21 cellular contexts compared by ENCODE assay signal in the genomic region with DNA sequence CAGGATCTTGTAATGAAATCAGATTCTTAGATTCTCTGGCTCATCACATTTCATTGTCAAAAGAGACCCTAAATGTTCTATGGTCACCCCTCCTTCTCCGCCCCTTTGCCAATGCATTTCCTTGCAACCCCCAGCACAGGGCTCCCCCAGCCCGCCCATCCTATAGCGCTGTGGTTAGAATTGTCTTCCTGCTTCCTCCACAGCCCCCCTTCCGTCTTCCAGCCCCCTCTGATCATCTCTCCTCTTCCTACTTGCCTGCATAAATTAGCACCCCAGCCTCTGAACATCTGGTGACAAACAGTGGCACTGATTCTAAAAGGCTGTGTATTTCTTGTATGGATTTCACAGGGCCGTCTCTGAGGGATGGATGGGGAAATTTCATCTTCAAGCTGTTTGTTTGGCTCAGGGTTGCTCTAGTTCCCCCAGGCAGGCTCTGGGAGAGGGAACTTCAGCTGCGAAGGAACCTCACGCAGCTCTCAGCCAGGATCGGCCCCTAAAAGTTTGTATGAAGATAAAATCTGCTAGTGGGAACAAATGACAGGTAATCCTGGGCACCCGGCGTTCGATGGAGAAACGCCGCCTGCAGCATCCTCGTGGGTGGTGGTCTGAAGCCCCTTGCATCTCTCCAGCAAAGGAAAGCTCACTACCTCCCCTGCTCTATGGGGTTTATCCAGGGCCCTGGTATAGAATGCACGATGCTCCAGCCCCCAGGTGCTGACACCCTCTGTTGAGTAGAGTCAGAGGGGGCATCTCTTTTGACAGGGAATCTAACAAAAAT.
"Had no signal": no experiment of that assay in that cellular context is flagged by ENCODE, and none has a peak within 500 bp of the region (broad histone marks: within the 10 kb centered on the region; RNA-seq: fewer than 3 reads in every experiment).

No MANE protein-coding gene starts in this region.

- H3K4me3 Mint-ChIP-seq: effector memory CD8-positive, alpha-beta T cell; immature natural killer cell; memory B cell; mesothelial cell of epicardium; natural killer cell; type B pancreatic cell had no signal

- H3K4me1 Mint-ChIP-seq: immature natural killer cell, memory B cell, mesothelial cell of epicardium had no signal

- H3K36me3 Mint-ChIP-seq: immature natural killer cell, memory B cell, mesothelial cell of epicardium, natural killer cell, type B pancreatic cell had no signal

- H3K4me3 ChIP-seq: left ventricle myocardium inferior, lower lobe of right lung, smooth muscle cell, suprapubic skin, thyroid gland, uterus had no signal

- H3K9me3 ChIP-seq: left ventricle myocardium inferior, lower lobe of right lung, neutrophil, suprapubic skin, thyroid gland, uterus had no signal

- ATAC-seq: effector memory CD8-positive, alpha-beta T cell; foreskin keratinocyte; left cardiac atrium; lower lobe of right lung; natural killer cell; right cardiac atrium had no signal

- H3K36me3 ChIP-seq: left ventricle myocardium inferior, lower lobe of right lung, neutrophil, suprapubic skin, thyroid gland, uterus had no signal

- FAIRE-seq: keratinocyte had no signal

- H3K4me1 ChIP-seq: left ventricle myocardium inferior, lower lobe of right lung, suprapubic skin, thyroid gland, uterus had no signal

- DNase-seq: effector memory CD8-positive, alpha-beta T cell; foreskin keratinocyte; immature natural killer cell; left cardiac atrium; left ventricle myocardium inferior; lower lobe of right lung; natural killer cell; right cardiac atrium; stimulated activated CD4-positive, alpha-beta T cell treated with anti-CD3 and anti-CD28 coated beads, Interleukin-2, amount 100 ng/mL, for 48 hours; stimulated activated naive CD4-positive, alpha-beta T cell treated with Interleukin-2 at 50 U/mL for 16 hours; thyroid gland; uterus had no signal

- H3K27me3 ChIP-seq: thyroid gland, uterus had no signal

- H3K27ac Mint-ChIP-seq: effector memory CD8-positive, alpha-beta T cell; immature natural killer cell; memory B cell; mesothelial cell of epicardium; natural killer cell; progenitor cell of endocrine pancreas; type B pancreatic cell had no signal

- H3K27ac ChIP-seq: epithelial cell of prostate, foreskin keratinocyte, left ventricle myocardium inferior, lower lobe of right lung, neutrophil, suprapubic skin, thyroid gland, uterus had no signal
